ENCODE assay signal across 8 cellular contexts in genomic region chr16:89922884-89923639, GRCh38. TPM values are rescaled to one million over a fixed set of nuclear protein-coding genes. Genes with fewer than 3 reads are reported as not detected.
DNase-seq lines count a peak whose midpoint lies in the region; ATAC-seq and TF ChIP-seq lines count a peak whose summit lies in the region.

TUBB3 (plus strand) TSS chr16:89923342; CDS start chr16:89923402, 60 bp downstream.

- DNase-seq in DMS114 treated with DMSO at 0.1 percent for 48 hours (lab: John Stamatoyannopoulos, UW; ENCODE audit: unreplicated experiment) (peak; percentile 63), NCI-H748 (lab: John Stamatoyannopoulos, UW; ENCODE audit: unreplicated experiment) (peak; percentile 86), glomerular endothelial cell (ENCODE audit: extremely low read depth, low read depth, low spot score) (no peak), neural progenitor cell (ENCODE audit: low spot score) (peak; percentile 95)
- peak; percentile 74 for DNase-seq in activated naive CD8-positive, alpha-beta T cell treated with anti-CD3 and anti-CD28 coated beads, Interleukin-2, amount 10 ng/mL, durations not matched to agents 7 days and 5 days

- H3K9me3 Mint-ChIP-seq in activated naive CD8-positive, alpha-beta T cell treated with anti-CD3 and anti-CD28 coated beads, Interleukin-2, amount 10 ng/mL, durations not matched to agents 7 days and 5 days: no peaks in the 10 kb centered on the region
- no peaks in the 10 kb centered on the region for H3K9me3 Mint-ChIP-seq in neural progenitor cell

- peaks cover 22% of the 10 kb centered on the region for H3K4me1 ChIP-seq in HEK293 (ENCODE audit: control insufficient read depth, insufficient read depth, low read length)
- H3K4me1 ChIP-seq in neural progenitor cell: peaks cover 40% of the 10 kb centered on the region

- H3K4me1 Mint-ChIP-seq in activated naive CD8-positive, alpha-beta T cell treated with anti-CD3 and anti-CD28 coated beads, Interleukin-2, amount 10 ng/mL, durations not matched to agents 7 days and 5 days: peaks cover 25% of the 10 kb centered on the region
- H3K4me1 Mint-ChIP-seq in neural progenitor cell: peaks cover 22% of the 10 kb centered on the region

- H3K27ac ChIP-seq in HEK293 (ENCODE audit: extremely low read depth, low read depth, low read length) (peak within 1 kb of the TSS; percentile 70), neural progenitor cell (no peak within 1 kb of the TSS)

- no peak within 1 kb of the TSS for H3K9ac ChIP-seq in neural progenitor cell

- H3K36me3 ChIP-seq in HEK293 (ENCODE audit: control insufficient read depth in 2 of 2, insufficient read depth in 1 of 2, low read length in 2 of 2): no peaks in the 10 kb centered on the region
- no peaks in the 10 kb centered on the region for H3K36me3 ChIP-seq in neural progenitor cell

- no peaks in the 10 kb centered on the region for H3K36me3 Mint-ChIP-seq in activated naive CD8-positive, alpha-beta T cell treated with anti-CD3 and anti-CD28 coated beads, Interleukin-2, amount 10 ng/mL, durations not matched to agents 7 days and 5 days
- H3K36me3 Mint-ChIP-seq in neural progenitor cell: peaks cover 4% of the 10 kb centered on the region

- H3K9me3 ChIP-seq in HEK293 (ENCODE audit: control insufficient read depth, insufficient read depth, low read depth, low read length) (no peaks in the 10 kb centered on the region), neural progenitor cell (ENCODE audit: low read depth) (no peaks in the 10 kb centered on the region)

- peak within 1 kb of the TSS; percentile 38 for H3K4me3 ChIP-seq in HEK293 (ENCODE audit: low read depth, low read length)
- H3K4me3 ChIP-seq in neural progenitor cell: peak within 1 kb of the TSS; percentile 68

- peaks cover 59% of the 10 kb centered on the region for H3F3A ChIP-seq in neural progenitor cell (ENCODE audit: low read depth)

- H3K27ac Mint-ChIP-seq in activated naive CD8-positive, alpha-beta T cell treated with anti-CD3 and anti-CD28 coated beads, Interleukin-2, amount 10 ng/mL, durations not matched to agents 7 days and 5 days: peak within 1 kb of the TSS; percentile 56
- peak within 1 kb of the TSS; percentile 78 for H3K27ac Mint-ChIP-seq in neural progenitor cell

- POLR2A ChIA-PET in HEK293 (lab: Yijun Ruan, JAX): interaction anchor here (0.5 to 2.5 kb wide), 18 partner anchors 8 to 222 kb away, joined by 3 to 32 read pairs (median 6); partner anchors contain the start of genes DBNDD1, SPATA2L and TCF25
- POLR2A ChIA-PET in activated naive CD8-positive, alpha-beta T cell treated with anti-CD3 and anti-CD28 coated beads, Interleukin-2, amount 10 ng/mL, durations not matched to agents 7 days and 5 days (lab: Charles Lee): interaction anchor here (0.6 to 2.0 kb wide), 5 partner anchors 11 to 269 kb away, joined by 3 to 6 read pairs (median 4); partner anchors contain the start of gene TCF25

- peaks cover 50% of the 10 kb centered on the region for H3K27me3 Mint-ChIP-seq in activated naive CD8-positive, alpha-beta T cell treated with anti-CD3 and anti-CD28 coated beads, Interleukin-2, amount 10 ng/mL, durations not matched to agents 7 days and 5 days
- peaks cover 8% of the 10 kb centered on the region for H3K27me3 Mint-ChIP-seq in neural progenitor cell (ENCODE audit: insufficient read depth, low read depth)

- peaks cover 28% of the 10 kb centered on the region for H3K27me3 ChIP-seq in neural progenitor cell

- peak within 1 kb of the TSS; percentile 65 for H3K4me3 Mint-ChIP-seq in activated naive CD8-positive, alpha-beta T cell treated with anti-CD3 and anti-CD28 coated beads, Interleukin-2, amount 10 ng/mL, durations not matched to agents 7 days and 5 days
- peak within 1 kb of the TSS; percentile 93 for H3K4me3 Mint-ChIP-seq in neural progenitor cell

- CTCF ChIA-PET in HEK293 (lab: Yijun Ruan, JAX): interaction anchor here (0.7 to 2.7 kb wide), 4 partner anchors 11 to 75 kb away, joined by 3 to 16 read pairs (median 4); no protein-coding TSS in a partner anchor

- H3K79me2 ChIP-seq in neural progenitor cell (ENCODE audit: low read depth): peaks cover 15% of the 10 kb centered on the region

- ATAC-seq in activated naive CD8-positive, alpha-beta T cell treated with anti-CD3 and anti-CD28 coated beads, Interleukin-2, amount 10 ng/mL, durations not matched to agents 7 days and 5 days (ENCODE audit: low read depth): peak; percentile 37
- ATAC-seq in HG02970 (IDR thresholded peaks at IDR 0.05; ENCODE audit: low FRiP score, unreplicated experiment): no peak
- ATAC-seq in GM21528 (IDR thresholded peaks at IDR 0.05; ENCODE audit: low FRiP score, unreplicated experiment): no peak

- H3K4me2 ChIP-seq in neural progenitor cell: peak within 1 kb of the TSS; percentile 92

- peak within 1 kb of the TSS; percentile 86 for H2AFZ ChIP-seq in neural progenitor cell (replicated peaks)

- TF ChIP-seq CTCF in HEK293 (tag by site-specific recombination; IDR thresholded peaks at IDR 0.05) (peak; percentile 57; the same call in 1 of the 2 replicates), neural progenitor cell (IDR thresholded peaks at IDR 0.05) (peak; percentile 27)

- H4K20me1 ChIP-seq in neural progenitor cell (ENCODE audit: low read depth): peaks cover 42% of the 10 kb centered on the region

TF ChIP-seq in HEK293, 187 proteins besides CTCF, POLR2A, EP300 and RAD21 (continues in another document):
- TF ChIP-seq ZNF335 (tag by site-specific recombination; conservative IDR thresholded peaks at IDR 0.05) (peak; percentile 92), ZNF391 (tag by site-specific recombination; IDR thresholded peaks at IDR 0.05; ENCODE audit: borderline replicate concordance, low read depth) (no peak), REPIN1 (tag by site-specific recombination; IDR thresholded peaks at IDR 0.05; ENCODE audit: low read depth) (no peak), ZBTB44 (tag by site-specific recombination; IDR thresholded peaks at IDR 0.05) (0 out of 2 replicates have a peak, but pooled peaks have one; percentile 29), ZNF707 (tag by site-specific recombination; IDR thresholded peaks at IDR 0.05) (no peak), ZNF292 (tag by site-specific recombination; IDR thresholded peaks at IDR 0.05; ENCODE audit: borderline replicate concordance, low read depth) (no peak), ZNF433 (tag by site-specific recombination; IDR thresholded peaks at IDR 0.05; ENCODE audit: low read depth) (no peak), INSM2 (tag by site-specific recombination; IDR thresholded peaks at IDR 0.05) (no peak), KLF7 (tag by site-specific recombination; IDR thresholded peaks at IDR 0.05; ENCODE audit: borderline replicate concordance) (no peak), ZNF394 (tag by site-specific recombination; IDR thresholded peaks at IDR 0.05; ENCODE audit: borderline replicate concordance) (no peak), ZNF610 (tag by site-specific recombination; IDR thresholded peaks at IDR 0.05; ENCODE audit: borderline replicate concordance) (no peak), ZEB2 (tag by site-specific recombination; IDR thresholded peaks at IDR 0.05) (no peak), ZSCAN30 (tag by site-specific recombination; IDR thresholded peaks at IDR 0.05) (peak; percentile 58; the same call in 1 of the 2 replicates)

RNA-seq across cellular contexts. Expression of gene TUBB3, which starts in this region (rescaled TPM):
- under 1 TPM; 0.31 to 0.86 TPM for total RNA-seq in activated naive CD8-positive, alpha-beta T cell treated with anti-CD3 and anti-CD28 coated beads, Interleukin-2, amount 10 ng/mL, durations not matched to agents 7 days and 5 days
- total RNA-seq in glomerular endothelial cell (275 and 412 TPM in 2 replicates), neural progenitor cell (ENCODE audit: low replicate concordance) (41.4 and 107 TPM in 2 replicates)

Comparison
In these comparisons a context has a peak if more than half of its experiments do, and no peak if none do; other contexts are left out.
1. RNA of gene TUBB3 (total RNA-seq): 275 to 412 TPM in glomerular endothelial cell and 41.4 to 107 TPM in neural progenitor cell; 0.31 to 0.86 TPM in activated naive CD8-positive, alpha-beta T cell treated with anti-CD3 and anti-CD28 coated beads, Interleukin-2, amount 10 ng/mL, durations not matched to agents 7 days and 5 days; every median in the first group is over 10 times any median in the second.
2. Peak in DNase-seq and ATAC-seq in activated naive CD8-positive, alpha-beta T cell treated with anti-CD3 and anti-CD28 coated beads, Interleukin-2, amount 10 ng/mL, durations not matched to agents 7 days and 5 days; RNA of the gene not detected or under 1 TPM.